Comparison of ENCODE assay signal across 8 cellular contexts in the genomic region with DNA sequence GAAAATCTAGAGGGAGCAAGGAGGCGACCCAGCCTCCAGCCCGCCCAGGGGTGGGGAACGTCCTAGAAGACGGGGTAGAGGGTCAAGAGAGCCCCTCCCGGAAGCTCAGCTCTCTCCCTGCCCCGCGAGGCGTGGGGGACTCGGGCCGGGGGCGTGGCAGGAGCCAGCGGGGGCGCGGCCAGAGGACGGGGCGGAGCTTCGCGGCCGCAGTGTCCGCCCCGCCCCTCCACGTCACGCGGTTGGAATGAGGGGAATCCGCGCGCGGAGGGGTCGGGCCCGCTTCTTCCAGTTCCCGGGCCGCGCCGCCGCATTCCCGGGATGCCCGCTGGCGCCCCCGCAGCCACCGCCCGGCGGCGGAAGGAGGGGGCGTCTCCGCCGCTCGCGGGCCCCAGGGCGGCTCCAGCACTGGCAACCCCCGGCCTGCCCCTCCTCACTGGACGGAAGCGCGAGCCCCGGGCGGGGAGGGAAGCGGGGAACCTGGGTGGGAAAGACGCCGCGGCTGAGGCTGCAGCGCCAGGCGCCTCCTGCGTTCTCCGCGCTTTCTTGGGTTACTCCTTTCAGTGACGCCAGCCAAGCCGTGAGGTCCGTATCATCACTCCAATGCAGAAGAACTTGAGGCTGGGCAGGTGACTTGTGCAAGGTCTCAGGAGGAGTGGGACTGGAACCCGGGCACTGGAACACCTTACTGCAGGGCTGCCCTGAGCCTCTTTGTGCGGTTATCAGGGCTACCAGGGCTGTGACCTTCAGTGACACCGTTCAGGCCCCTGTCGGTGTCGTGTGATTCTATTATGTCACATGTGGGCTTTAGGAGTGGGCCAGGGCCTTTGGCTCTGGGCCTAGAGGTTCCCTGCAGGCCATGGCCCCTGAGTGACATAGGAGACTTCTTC. TPM values are rescaled to one million over a fixed set of nuclear protein-coding genes. Genes with fewer than 3 reads are reported as not detected.
DNase-seq lines count a peak whose midpoint lies in the region; ATAC-seq and TF ChIP-seq lines count a peak whose summit lies in the region.

No MANE protein-coding gene starts in this region.

- no peaks in the 10 kb centered on the region for H3K27me3 ChIP-seq in breast epithelium
- peaks cover 45% of the 10 kb centered on the region for H3K27me3 ChIP-seq in iPS-18a (ENCODE audit: control insufficient read depth, insufficient read depth, low read length)

- TF ChIP-seq CTCF in breast epithelium (IDR thresholded peaks at IDR 0.05), result no peak

- H3K4me3 ChIP-seq in breast epithelium (peak overlapping the region; percentile 72 to 89 (median 75)), iPS-18a (ENCODE audit: low read length) (peak overlapping the region; percentile 62)

- peak; percentile 6 for DNase-seq in NCI-H1092 treated with DMSO at 0.1 percent for 48 hours (lab: John Stamatoyannopoulos, UW)
- no peak for DNase-seq in NCI-H1092 (lab: John Stamatoyannopoulos, UW)
- peak; percentile 81 for DNase-seq in UCSD-AML1 (lab: John Stamatoyannopoulos, UW; ENCODE audit: unreplicated experiment)
- DNase-seq in breast epithelium (ENCODE audit: low spot score in 2 of 2), result peak; percentile 84 to 86
- peak; percentile 95 for DNase-seq in sciatic nerve (ENCODE audit: low spot score)

- H3K9me3 ChIP-seq in breast epithelium, result no peaks in the 10 kb centered on the region
- H3K9me3 ChIP-seq in iPS-18a (ENCODE audit: control insufficient read depth, low read depth, low read length), result no peaks in the 10 kb centered on the region

- TF ChIP-seq POLR2A in breast epithelium (IDR thresholded peaks at IDR 0.05), result peak; percentile 64

- peaks cover 14 to 19% of the 10 kb centered on the region in 2 donors for H3K4me1 ChIP-seq in breast epithelium
- peaks cover 6% of the 10 kb centered on the region for H3K4me1 ChIP-seq in iPS-18a (ENCODE audit: control insufficient read depth, low read depth, low read length)

- ATAC-seq in sciatic nerve (peak; percentile 72), GM18519 (IDR thresholded peaks at IDR 0.05; ENCODE audit: low FRiP score, unreplicated experiment) (no peak)

- H3K27ac ChIP-seq in breast epithelium (peak overlapping the region; percentile 96 to 97), iPS-18a (ENCODE audit: low read length) (no peak overlapping the region)

- TF ChIP-seq EP300 in Ishikawa (IDR thresholded peaks at IDR 0.05; ENCODE audit: borderline replicate concordance), result peak; percentile 39; the same call in 1 of the 2 replicates

- TF ChIP-seq RAD21 in Ishikawa (IDR thresholded peaks at IDR 0.05; ENCODE audit: low read depth), result no peak; the same call in 1 of the 2 replicates

- H3K36me3 ChIP-seq in breast epithelium (no peaks in the 10 kb centered on the region), iPS-18a (ENCODE audit: control insufficient read depth, low read depth, low read length) (no peaks in the 10 kb centered on the region)

- H3K9ac ChIP-seq in iPS-18a (ENCODE audit: low read length), result peak overlapping the region; percentile 28

- intact Hi-C loops in breast epithelium (cut with DNase I; ENCODE audit: low total_unique reads), result no loop called here
- intact Hi-C loops in sciatic nerve (cut with DNase I), result no loop called here

TF ChIP-seq in Ishikawa, 13 proteins besides CTCF, POLR2A, EP300 and RAD21:
- TF ChIP-seq CEBPB (IDR thresholded peaks at IDR 0.05), result no peak
- peak; percentile 52; the same call in 1 of the 2 replicates for TF ChIP-seq CREB1 (IDR thresholded peaks at IDR 0.05; ENCODE audit: low read depth)
- TF ChIP-seq ZBTB7A (IDR thresholded peaks at IDR 0.05; ENCODE audit: low read depth), result peak; percentile 91
- TF ChIP-seq EGR1 (IDR thresholded peaks at IDR 0.05), result peak; percentile 97
- no peak for TF ChIP-seq USF1 (IDR thresholded peaks at IDR 0.05)
- TF ChIP-seq, protein P1, sequence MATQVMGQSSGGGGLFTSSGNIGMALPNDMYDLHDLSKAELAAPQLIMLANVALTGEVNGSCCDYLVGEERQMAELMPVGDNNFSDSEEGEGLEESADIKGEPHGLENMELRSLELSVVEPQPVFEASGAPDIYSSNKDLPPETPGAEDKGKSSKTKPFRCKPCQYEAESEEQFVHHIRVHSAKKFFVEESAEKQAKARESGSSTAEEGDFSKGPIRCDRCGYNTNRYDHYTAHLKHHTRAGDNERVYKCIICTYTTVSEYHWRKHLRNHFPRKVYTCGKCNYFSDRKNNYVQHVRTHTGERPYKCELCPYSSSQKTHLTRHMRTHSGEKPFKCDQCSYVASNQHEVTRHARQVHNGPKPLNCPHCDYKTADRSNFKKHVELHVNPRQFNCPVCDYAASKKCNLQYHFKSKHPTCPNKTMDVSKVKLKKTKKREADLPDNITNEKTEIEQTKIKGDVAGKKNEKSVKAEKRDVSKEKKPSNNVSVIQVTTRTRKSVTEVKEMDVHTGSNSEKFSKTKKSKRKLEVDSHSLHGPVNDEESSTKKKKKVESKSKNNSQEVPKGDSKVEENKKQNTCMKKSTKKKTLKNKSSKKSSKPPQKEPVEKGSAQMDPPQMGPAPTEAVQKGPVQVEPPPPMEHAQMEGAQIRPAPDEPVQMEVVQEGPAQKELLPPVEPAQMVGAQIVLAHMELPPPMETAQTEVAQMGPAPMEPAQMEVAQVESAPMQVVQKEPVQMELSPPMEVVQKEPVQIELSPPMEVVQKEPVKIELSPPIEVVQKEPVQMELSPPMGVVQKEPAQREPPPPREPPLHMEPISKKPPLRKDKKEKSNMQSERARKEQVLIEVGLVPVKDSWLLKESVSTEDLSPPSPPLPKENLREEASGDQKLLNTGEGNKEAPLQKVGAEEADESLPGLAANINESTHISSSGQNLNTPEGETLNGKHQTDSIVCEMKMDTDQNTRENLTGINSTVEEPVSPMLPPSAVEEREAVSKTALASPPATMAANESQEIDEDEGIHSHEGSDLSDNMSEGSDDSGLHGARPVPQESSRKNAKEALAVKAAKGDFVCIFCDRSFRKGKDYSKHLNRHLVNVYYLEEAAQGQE (IDR thresholded peaks at IDR 0.05; ENCODE audit: low read depth), result no peak
- peak; percentile 24; the same call in 1 of the 2 replicates for TF ChIP-seq NFIC (IDR thresholded peaks at IDR 0.05)
- no peak for TF ChIP-seq TAF1 (IDR thresholded peaks at IDR 0.05; ENCODE audit: low read depth)
- TF ChIP-seq TCF12 (IDR thresholded peaks at IDR 0.05; ENCODE audit: low read depth), result peak; percentile 73; the same call in 1 of the 2 replicates
- TF ChIP-seq FOXM1 (IDR thresholded peaks at IDR 0.05; ENCODE audit: borderline replicate concordance, low read depth), result no peak
- TF ChIP-seq MAX (IDR thresholded peaks at IDR 0.05), result peak; percentile 57
- peak; percentile 99 for TF ChIP-seq TEAD4 (IDR thresholded peaks at IDR 0.05)
- peak; percentile 51; the same call in 1 of the 2 replicates for TF ChIP-seq YY1 (IDR thresholded peaks at IDR 0.05; ENCODE audit: low read depth)

RNA-seq across cellular contexts. Expression of gene MYO1C, which starts 4.3 kb away (rescaled TPM):
- total RNA-seq in breast epithelium (100 to 1,000 TPM in 2 of 3 donors, 10 to 100 TPM in 1; 99.5 to 235 (median 137) TPM), sciatic nerve (326 TPM)

RNA-seq across cellular contexts. Expression of gene INPP5K, which starts 28.2 kb away (rescaled TPM):
- total RNA-seq in breast epithelium (100 to 1,000 TPM in 1 of 3 donors, 10 to 100 TPM in 2; 75.2 to 177 (median 88.8) TPM), sciatic nerve (46.5 TPM)

RNA-seq across cellular contexts. Expression of gene CRK, which starts 32.1 kb away (rescaled TPM):
- 10 to 100 TPM; 73.7 to 84.5 (median 76.8) TPM for total RNA-seq in breast epithelium
- total RNA-seq in sciatic nerve, result 59.6 TPM
